Comparison of ENCODE assay signal across 1 cellular context in genomic region chr5:76404694-76405306, GRCh38.
TF ChIP-seq lines count a peak whose summit lies in the region.

No MANE protein-coding gene starts in this region.

TF ChIP-seq in HepG2, 621 proteins besides CTCF, POLR2A, EP300 and RAD21 (continued from another document and continues in another):
- no peak for TF ChIP-seq GATAD1 (CRISPR knock-in tag; IDR thresholded peaks at IDR 0.05)
- TF ChIP-seq, protein P1, sequence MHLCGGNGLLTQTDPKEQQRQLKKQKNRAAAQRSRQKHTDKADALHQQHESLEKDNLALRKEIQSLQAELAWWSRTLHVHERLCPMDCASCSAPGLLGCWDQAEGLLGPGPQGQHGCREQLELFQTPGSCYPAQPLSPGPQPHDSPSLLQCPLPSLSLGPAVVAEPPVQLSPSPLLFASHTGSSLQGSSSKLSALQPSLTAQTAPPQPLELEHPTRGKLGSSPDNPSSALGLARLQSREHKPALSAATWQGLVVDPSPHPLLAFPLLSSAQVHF (CRISPR knock-in tag; IDR thresholded peaks at IDR 0.05), result no peak
- TF ChIP-seq MAZ (IDR thresholded peaks at IDR 0.05; ENCODE audit: borderline replicate concordance, low read depth, low read length), result no peak
- TF ChIP-seq MAZ (CRISPR knock-in tag; IDR thresholded peaks at IDR 0.05; ENCODE audit: low read depth), result no peak
- no peak for TF ChIP-seq CBX1 (IDR thresholded peaks at IDR 0.05; ENCODE audit: low read depth)
- TF ChIP-seq ZNF709 (CRISPR knock-in tag; IDR thresholded peaks at IDR 0.05), result no peak
- TF ChIP-seq ZNF564 (CRISPR knock-in tag; IDR thresholded peaks at IDR 0.05), result no peak
- TF ChIP-seq IRF2 (CRISPR knock-in tag; IDR thresholded peaks at IDR 0.05), result no peak
- TF ChIP-seq ZNF710 (CRISPR knock-in tag; IDR thresholded peaks at IDR 0.05; ENCODE audit: borderline replicate concordance), result 0 out of 2 replicates have a peak, but pooled peaks have one; percentile 10
- TF ChIP-seq XRCC5 (optimal IDR thresholded peaks at IDR 0.05; ENCODE audit: low read length), result no peak
- no peak for TF ChIP-seq PTBP1 (IDR thresholded peaks at IDR 0.05; ENCODE audit: low read depth, low read length, poor library complexity, severe bottlenecking)
- TF ChIP-seq RCOR2 (CRISPR knock-in tag; IDR thresholded peaks at IDR 0.05), result no peak
- TF ChIP-seq, protein P2, sequence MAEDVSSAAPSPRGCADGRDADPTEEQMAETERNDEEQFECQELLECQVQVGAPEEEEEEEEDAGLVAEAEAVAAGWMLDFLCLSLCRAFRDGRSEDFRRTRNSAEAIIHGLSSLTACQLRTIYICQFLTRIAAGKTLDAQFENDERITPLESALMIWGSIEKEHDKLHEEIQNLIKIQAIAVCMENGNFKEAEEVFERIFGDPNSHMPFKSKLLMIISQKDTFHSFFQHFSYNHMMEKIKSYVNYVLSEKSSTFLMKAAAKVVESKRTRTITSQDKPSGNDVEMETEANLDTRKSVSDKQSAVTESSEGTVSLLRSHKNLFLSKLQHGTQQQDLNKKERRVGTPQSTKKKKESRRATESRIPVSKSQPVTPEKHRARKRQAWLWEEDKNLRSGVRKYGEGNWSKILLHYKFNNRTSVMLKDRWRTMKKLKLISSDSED (CRISPR knock-in tag; IDR thresholded peaks at IDR 0.05), result no peak
- no peak for TF ChIP-seq ZNF761 (CRISPR knock-in tag; conservative IDR thresholded peaks at IDR 0.05)
- no peak for TF ChIP-seq SNAPC2 (CRISPR knock-in tag; IDR thresholded peaks at IDR 0.05)
- no peak for TF ChIP-seq CBX5 (CRISPR knock-in tag; IDR thresholded peaks at IDR 0.05; ENCODE audit: borderline replicate concordance)
- TF ChIP-seq HNRNPK (IDR thresholded peaks at IDR 0.05; ENCODE audit: low read depth, low read length, poor library complexity, severe bottlenecking), result no peak
- TF ChIP-seq, protein P3, sequence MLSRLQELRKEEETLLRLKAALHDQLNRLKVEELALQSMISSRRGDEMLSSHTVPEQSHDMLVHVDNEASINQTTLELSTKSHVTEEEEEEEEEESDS (CRISPR knock-in tag; IDR thresholded peaks at IDR 0.05; ENCODE audit: borderline replicate concordance), result no peak
- TF ChIP-seq, protein P4, sequence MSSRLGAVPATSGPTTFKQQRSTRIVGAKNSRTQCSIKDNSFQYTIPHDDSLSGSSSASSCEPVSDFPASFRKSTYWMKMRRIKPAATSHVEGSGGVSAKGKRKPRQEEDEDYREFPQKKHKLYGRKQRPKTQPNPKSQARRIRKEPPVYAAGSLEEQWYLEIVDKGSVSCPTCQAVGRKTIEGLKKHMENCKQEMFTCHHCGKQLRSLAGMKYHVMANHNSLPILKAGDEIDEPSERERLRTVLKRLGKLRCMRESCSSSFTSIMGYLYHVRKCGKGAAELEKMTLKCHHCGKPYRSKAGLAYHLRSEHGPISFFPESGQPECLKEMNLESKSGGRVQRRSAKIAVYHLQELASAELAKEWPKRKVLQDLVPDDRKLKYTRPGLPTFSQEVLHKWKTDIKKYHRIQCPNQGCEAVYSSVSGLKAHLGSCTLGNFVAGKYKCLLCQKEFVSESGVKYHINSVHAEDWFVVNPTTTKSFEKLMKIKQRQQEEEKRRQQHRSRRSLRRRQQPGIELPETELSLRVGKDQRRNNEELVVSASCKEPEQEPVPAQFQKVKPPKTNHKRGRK (CRISPR knock-in tag; IDR thresholded peaks at IDR 0.05), result 0 out of 2 replicates have a peak, but pooled peaks have one; percentile 21
- no peak for TF ChIP-seq TAF1 (CRISPR knock-in tag; IDR thresholded peaks at IDR 0.05)
- no peak for TF ChIP-seq CENPX (CRISPR knock-in tag; IDR thresholded peaks at IDR 0.05)
- peak; percentile 29; the same call in 1 of the 2 replicates for TF ChIP-seq PHF21A (CRISPR knock-in tag; IDR thresholded peaks at IDR 0.05)
- TF ChIP-seq, protein P5, sequence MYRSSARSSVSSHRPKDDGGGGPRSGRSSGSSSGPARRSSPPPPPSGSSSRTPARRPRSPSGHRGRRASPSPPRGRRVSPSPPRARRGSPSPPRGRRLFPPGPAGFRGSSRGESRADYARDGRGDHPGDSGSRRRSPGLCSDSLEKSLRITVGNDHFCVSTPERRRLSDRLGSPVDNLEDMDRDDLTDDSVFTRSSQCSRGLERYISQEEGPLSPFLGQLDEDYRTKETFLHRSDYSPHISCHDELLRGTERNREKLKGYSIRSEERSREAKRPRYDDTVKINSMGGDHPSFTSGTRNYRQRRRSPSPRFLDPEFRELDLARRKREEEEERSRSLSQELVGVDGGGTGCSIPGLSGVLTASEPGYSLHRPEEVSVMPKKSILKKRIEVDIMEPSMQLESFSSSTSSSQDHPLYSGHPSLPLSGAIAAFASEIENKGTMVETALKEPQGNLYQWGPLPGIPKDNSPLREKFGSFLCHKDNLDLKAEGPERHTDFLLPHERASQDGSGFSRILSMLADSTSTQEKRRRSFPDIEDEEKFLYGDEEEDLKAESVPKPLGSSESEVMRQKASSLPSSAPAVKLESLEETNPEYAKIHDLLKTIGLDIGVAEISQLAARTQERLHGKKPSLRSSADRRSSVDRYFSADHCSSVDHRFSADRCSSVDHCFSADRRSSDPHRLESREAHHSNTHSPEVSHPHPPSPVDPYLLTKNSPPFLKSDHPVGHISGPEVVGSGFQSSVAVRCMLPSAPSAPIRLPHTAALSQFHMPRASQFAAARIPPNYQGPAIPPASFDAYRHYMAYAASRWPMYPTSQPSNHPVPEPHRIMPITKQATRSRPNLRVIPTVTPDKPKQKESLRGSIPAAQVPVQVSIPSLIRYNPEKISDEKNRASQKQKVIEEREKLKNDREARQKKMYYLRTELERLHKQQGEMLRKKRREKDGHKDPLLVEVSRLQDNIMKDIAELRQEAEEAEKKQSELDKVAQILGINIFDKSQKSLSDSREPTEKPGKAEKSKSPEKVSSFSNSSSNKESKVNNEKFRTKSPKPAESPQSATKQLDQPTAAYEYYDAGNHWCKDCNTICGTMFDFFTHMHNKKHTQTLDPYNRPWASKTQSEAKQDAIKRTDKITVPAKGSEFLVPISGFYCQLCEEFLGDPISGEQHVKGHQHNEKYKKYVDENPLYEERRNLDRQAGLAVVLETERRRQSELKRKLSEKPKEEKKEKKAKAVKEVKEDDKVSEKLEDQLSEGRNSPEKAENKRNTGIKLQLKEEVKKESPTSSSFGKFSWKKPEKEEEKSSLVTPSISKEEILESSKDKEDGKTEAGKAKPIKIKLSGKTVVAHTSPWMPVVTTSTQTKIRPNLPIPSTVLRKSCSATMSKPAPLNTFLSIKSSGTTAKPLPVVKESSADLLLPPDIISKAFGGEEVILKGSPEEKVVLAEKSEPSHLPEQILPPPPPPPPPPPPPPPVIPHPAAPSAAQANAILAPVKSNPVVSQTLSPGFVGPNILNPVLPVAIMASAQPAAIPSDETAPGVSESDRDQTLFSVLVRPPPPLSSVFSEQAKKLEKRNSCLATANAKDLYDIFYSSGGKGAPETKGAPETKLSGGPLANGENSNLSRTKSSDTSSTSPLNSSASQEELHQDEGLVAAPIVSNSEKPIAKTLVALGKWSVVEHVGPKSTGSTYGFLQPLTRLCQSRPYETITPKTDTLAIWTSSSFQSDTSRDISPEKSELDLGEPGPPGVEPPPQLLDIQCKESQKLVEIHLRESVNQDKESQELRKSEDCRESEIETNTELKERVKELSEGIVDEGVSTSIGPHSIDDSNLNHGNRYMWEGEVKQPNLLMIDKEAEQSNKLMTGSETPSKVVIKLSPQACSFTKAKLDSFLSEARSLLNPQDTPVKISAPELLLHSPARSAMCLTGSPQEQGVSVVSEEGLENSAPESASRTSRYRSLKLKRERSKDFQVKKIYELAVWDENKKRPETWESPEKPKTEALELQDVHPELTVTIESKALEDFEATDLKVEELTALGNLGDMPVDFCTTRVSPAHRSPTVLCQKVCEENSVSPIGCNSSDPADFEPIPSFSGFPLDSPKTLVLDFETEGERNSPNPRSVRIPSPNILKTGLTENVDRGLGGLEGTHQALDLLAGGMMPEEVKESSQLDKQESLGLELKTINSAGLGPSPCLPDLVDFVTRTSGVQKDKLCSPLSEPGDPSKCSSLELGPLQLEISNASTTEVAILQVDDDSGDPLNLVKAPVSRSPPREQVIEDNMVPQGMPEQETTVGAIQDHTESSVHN (CRISPR knock-in tag; IDR thresholded peaks at IDR 0.05), result no peak
- no peak for TF ChIP-seq RFX1 (IDR thresholded peaks at IDR 0.05)
- peak; percentile 3; the same call in 1 of the 2 replicates for TF ChIP-seq NR2F6 (IDR thresholded peaks at IDR 0.05)
- no peak for TF ChIP-seq NR2F6 (CRISPR knock-in tag; IDR thresholded peaks at IDR 0.05)
- no peak for TF ChIP-seq ZNF136 (CRISPR knock-in tag; IDR thresholded peaks at IDR 0.05; ENCODE audit: low read depth)
- no peak for TF ChIP-seq ZNF772 (CRISPR knock-in tag; IDR thresholded peaks at IDR 0.05)
- TF ChIP-seq ZFX (CRISPR knock-in tag; IDR thresholded peaks at IDR 0.05; ENCODE audit: low read depth), result no peak
- TF ChIP-seq NONO (IDR thresholded peaks at IDR 0.05), result no peak
- TF ChIP-seq NONO (CRISPR knock-in tag; conservative IDR thresholded peaks at IDR 0.05), result peak; percentile 8; the same call in 1 of the 2 replicates
- TF ChIP-seq CREB1 (IDR thresholded peaks at IDR 0.05), result no peak
- no peak for TF ChIP-seq CREB1 (CRISPR knock-in tag; IDR thresholded peaks at IDR 0.05)
- TF ChIP-seq SOX5 (CRISPR knock-in tag; IDR thresholded peaks at IDR 0.05; ENCODE audit: borderline replicate concordance), result no peak
- TF ChIP-seq TARDBP (CRISPR knock-in tag; IDR thresholded peaks at IDR 0.05), result peak; percentile 50; the same call in 1 of the 2 replicates
- TF ChIP-seq ZNF160 (CRISPR knock-in tag; IDR thresholded peaks at IDR 0.05), result no peak
- no peak for TF ChIP-seq ZBTB1 (CRISPR knock-in tag; IDR thresholded peaks at IDR 0.05; ENCODE audit: borderline replicate concordance)
- TF ChIP-seq HCFC1 (IDR thresholded peaks at IDR 0.05; ENCODE audit: low read depth, low read length), result no peak
- TF ChIP-seq, protein P6, sequence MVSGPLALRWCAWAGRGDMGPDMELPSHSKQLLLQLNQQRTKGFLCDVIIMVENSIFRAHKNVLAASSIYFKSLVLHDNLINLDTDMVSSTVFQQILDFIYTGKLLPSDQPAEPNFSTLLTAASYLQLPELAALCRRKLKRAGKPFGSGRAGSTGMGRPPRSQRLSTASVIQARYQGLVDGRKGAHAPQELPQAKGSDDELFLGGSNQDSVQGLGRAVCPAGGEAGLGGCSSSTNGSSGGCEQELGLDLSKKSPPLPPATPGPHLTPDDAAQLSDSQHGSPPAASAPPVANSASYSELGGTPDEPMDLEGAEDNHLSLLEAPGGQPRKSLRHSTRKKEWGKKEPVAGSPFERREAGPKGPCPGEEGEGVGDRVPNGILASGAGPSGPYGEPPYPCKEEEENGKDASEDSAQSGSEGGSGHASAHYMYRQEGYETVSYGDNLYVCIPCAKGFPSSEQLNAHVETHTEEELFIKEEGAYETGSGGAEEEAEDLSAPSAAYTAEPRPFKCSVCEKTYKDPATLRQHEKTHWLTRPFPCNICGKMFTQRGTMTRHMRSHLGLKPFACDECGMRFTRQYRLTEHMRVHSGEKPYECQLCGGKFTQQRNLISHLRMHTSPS (CRISPR knock-in tag; IDR thresholded peaks at IDR 0.05; ENCODE audit: low read depth), result 0 out of 2 replicates have a peak, but pooled peaks have one; percentile 8
- TF ChIP-seq ZNF329 (CRISPR knock-in tag; IDR thresholded peaks at IDR 0.05; ENCODE audit: low read depth), result no peak
- no peak for TF ChIP-seq ZFP36L1 (CRISPR knock-in tag; IDR thresholded peaks at IDR 0.05)
- TF ChIP-seq, protein P7, sequence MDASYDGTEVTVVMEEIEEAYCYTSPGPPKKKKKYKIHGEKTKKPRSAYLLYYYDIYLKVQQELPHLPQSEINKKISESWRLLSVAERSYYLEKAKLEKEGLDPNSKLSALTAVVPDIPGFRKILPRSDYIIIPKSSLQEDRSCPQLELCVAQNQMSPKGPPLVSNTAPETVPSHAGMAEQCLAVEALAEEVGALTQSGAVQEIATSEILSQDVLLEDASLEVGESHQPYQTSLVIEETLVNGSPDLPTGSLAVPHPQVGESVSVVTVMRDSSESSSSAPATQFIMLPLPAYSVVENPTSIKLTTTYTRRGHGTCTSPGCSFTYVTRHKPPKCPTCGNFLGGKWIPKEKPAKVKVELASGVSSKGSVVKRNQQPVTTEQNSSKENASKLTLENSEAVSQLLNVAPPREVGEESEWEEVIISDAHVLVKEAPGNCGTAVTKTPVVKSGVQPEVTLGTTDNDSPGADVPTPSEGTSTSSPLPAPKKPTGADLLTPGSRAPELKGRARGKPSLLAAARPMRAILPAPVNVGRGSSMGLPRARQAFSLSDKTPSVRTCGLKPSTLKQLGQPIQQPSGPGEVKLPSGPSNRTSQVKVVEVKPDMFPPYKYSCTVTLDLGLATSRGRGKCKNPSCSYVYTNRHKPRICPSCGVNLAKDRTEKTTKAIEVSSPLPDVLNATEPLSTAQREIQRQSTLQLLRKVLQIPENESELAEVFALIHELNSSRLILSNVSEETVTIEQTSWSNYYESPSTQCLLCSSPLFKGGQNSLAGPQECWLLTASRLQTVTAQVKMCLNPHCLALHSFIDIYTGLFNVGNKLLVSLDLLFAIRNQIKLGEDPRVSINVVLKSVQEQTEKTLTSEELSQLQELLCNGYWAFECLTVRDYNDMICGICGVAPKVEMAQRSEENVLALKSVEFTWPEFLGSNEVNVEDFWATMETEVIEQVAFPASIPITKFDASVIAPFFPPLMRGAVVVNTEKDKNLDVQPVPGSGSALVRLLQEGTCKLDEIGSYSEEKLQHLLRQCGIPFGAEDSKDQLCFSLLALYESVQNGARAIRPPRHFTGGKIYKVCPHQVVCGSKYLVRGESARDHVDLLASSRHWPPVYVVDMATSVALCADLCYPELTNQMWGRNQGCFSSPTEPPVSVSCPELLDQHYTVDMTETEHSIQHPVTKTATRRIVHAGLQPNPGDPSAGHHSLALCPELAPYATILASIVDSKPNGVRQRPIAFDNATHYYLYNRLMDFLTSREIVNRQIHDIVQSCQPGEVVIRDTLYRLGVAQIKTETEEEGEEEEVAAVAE (CRISPR knock-in tag; IDR thresholded peaks at IDR 0.05; ENCODE audit: borderline replicate concordance), result no peak
- TF ChIP-seq TAF15 (IDR thresholded peaks at IDR 0.05; ENCODE audit: low read depth, low read length, poor library complexity, severe bottlenecking), result no peak
- TF ChIP-seq ZKSCAN5 (CRISPR knock-in tag; IDR thresholded peaks at IDR 0.05), result no peak
- TF ChIP-seq KLF11 (CRISPR knock-in tag; IDR thresholded peaks at IDR 0.05), result no peak
- TF ChIP-seq, protein P8, sequence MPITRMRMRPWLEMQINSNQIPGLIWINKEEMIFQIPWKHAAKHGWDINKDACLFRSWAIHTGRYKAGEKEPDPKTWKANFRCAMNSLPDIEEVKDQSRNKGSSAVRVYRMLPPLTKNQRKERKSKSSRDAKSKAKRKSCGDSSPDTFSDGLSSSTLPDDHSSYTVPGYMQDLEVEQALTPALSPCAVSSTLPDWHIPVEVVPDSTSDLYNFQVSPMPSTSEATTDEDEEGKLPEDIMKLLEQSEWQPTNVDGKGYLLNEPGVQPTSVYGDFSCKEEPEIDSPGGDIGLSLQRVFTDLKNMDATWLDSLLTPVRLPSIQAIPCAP (CRISPR knock-in tag; IDR thresholded peaks at IDR 0.05; ENCODE audit: low read depth), result no peak
